Comparison of ENCODE assay signal across 29 cellular contexts in genomic region chr1:30417001-30417700, GRCh38.
DNase-seq lines count a peak whose midpoint lies in the region; ATAC-seq and TF ChIP-seq lines count a peak whose summit lies in the region.
"Had no signal": no experiment of that assay in that cellular context is flagged by ENCODE, and none has a peak within 500 bp of the region (broad histone marks: within the 10 kb centered on the region; RNA-seq: fewer than 3 reads in every experiment).

No MANE protein-coding gene starts in this region.

- H3K9me3 ChIP-seq in right atrium auricular region (no peaks in the 10 kb centered on the region), esophagus muscularis mucosa (no peaks in the 10 kb centered on the region), spleen (no peaks in the 10 kb centered on the region)
- H3K9me3 ChIP-seq: MG63, Peyer's patch, thoracic aorta had no signal

- H3K27ac Mint-ChIP-seq in osteocyte (ENCODE audit: unreplicated experiment) = no peak overlapping the region
- H3K27ac Mint-ChIP-seq: activated CD4-positive, alpha-beta T cell treated with anti-CD3 and anti-CD28 coated beads, Interleukin-2, amount 10 ng/mL, durations not matched to agents 7 days and 5 days; activated naive CD8-positive, alpha-beta T cell treated with anti-CD3 and anti-CD28 coated beads, Interleukin-2, amount 50 U/mL, for 24 hours; dendritic cell treated with granulocyte-macrophage colony-stimulating factor and Interleukin-4, amounts not matched to agents 40 ng/mL and 50 ng/mL, for 4 days had no signal

- H3K36me3 ChIP-seq in right atrium auricular region = no peaks in the 10 kb centered on the region
- no peaks in the 10 kb centered on the region for H3K36me3 ChIP-seq in esophagus muscularis mucosa
- no peaks in the 10 kb centered on the region for H3K36me3 ChIP-seq in spleen
- H3K36me3 ChIP-seq: BLaER1 treated with 17β-estradiol and CSF1 and Interleukin-3, amounts not matched to agents 10 nM and 100 nM; MG63; Peyer's patch; thoracic aorta; WERI-Rb-1 had no signal

- ATAC-seq in left cardiac atrium (no peak), HG02610 (IDR thresholded peaks at IDR 0.05; ENCODE audit: unreplicated experiment) (no peak)
- no peak for ATAC-seq in stimulated activated naive CD8-positive, alpha-beta T cell treated with anti-CD3 and anti-CD28 coated beads, Interleukin-15, Interleukin-2, amounts not matched to agents 100 U/mL and 50 U/mL, for 24 hours
- ATAC-seq: activated naive CD8-positive, alpha-beta T cell treated with anti-CD3 and anti-CD28 coated beads, Interleukin-2, amount 50 U/mL, for 24 hours; sciatic nerve had no signal

- H3K27me3 ChIP-seq in right atrium auricular region (no peaks in the 10 kb centered on the region), esophagus muscularis mucosa (peaks cover 0 to 62% (median 0%) of the 10 kb centered on the region in 4 donors), spleen (replicated peaks in 1 of 7) (peaks cover 0 to 62% (median 4%) of the 10 kb centered on the region in 7 donors)
- H3K27me3 ChIP-seq: MG63, Peyer's patch had no signal

- intact Hi-C loops in left cardiac atrium (cut with DNase I) (loop anchor here in 1 of 2 donors (10.0 kb wide), 1 partner anchor 138 kb away; no protein-coding TSS in a partner anchor), esophagus muscularis mucosa (cut with DNase I) (no loop called here), spleen (cut with DNase I; ENCODE audit: low total_unique reads) (no loop called here)

- TF ChIP-seq EP300 in esophagus muscularis mucosa (IDR thresholded peaks at IDR 0.05) = no peak

- DNase-seq in right atrium auricular region (ENCODE audit: low spot score) (peak; percentile 21), left cardiac atrium (no peak), esophagus muscularis mucosa (ENCODE audit: extremely low spot score) (peak; percentile 77), osteocyte (ENCODE audit: extremely low spot score, unreplicated experiment) (peak; percentile 64), spleen (no peak)
- no peak for DNase-seq in stimulated activated naive CD8-positive, alpha-beta T cell treated with anti-CD3 and anti-CD28 coated beads, Interleukin-15, Interleukin-2, amounts not matched to agents 100 U/mL and 50 U/mL, for 24 hours
- DNase-seq: activated CD4-positive, alpha-beta T cell treated with anti-CD3 and anti-CD28 coated beads, Interleukin-2, amount 10 ng/mL, durations not matched to agents 7 days and 5 days; activated naive CD8-positive, alpha-beta T cell treated with anti-CD3 and anti-CD28 coated beads, Interleukin-2, amount 50 U/mL, for 24 hours; central memory CD4-positive, alpha-beta T cell; DMS79 treated with DMSO at 0.1 percent for 48 hours; GF-D8; hypothalamus; KBM-7; MG63; NCI-H1417; NCI-H2081; NCI-H226; NCI-H748 treated with DMSO at 0.1 percent for 48 hours; SIG-M5; stimulated activated CD4-positive, alpha-beta T cell treated with anti-CD3 and anti-CD28 coated beads, Interleukin-4, amount 100 ng/mL, for 4 hours; stimulated activated naive CD4-positive, alpha-beta T cell; T-helper 9 cell; WERI-Rb-1 had no signal

- H3K9me3 Mint-ChIP-seq in osteocyte (ENCODE audit: unreplicated experiment) = no peaks in the 10 kb centered on the region
- H3K9me3 Mint-ChIP-seq: activated CD4-positive, alpha-beta T cell treated with anti-CD3 and anti-CD28 coated beads, Interleukin-2, amount 10 ng/mL, durations not matched to agents 7 days and 5 days; activated naive CD8-positive, alpha-beta T cell treated with anti-CD3 and anti-CD28 coated beads, Interleukin-2, amount 50 U/mL, for 24 hours; dendritic cell treated with granulocyte-macrophage colony-stimulating factor and Interleukin-4, amounts not matched to agents 40 ng/mL and 50 ng/mL, for 4 days had no signal

- TF ChIP-seq CTCF in right atrium auricular region (IDR thresholded peaks at IDR 0.05) (no peak), esophagus muscularis mucosa (IDR thresholded peaks at IDR 0.05) (no peak), osteocyte (IDR thresholded peaks at IDR 0.05) (no peak), spleen (IDR thresholded peaks at IDR 0.05 in 8 of 11, conservative IDR thresholded peaks at IDR 0.05 in 3 of 11) (no peak)

- no peak overlapping the region for H3K27ac ChIP-seq in right atrium auricular region
- H3K27ac ChIP-seq in esophagus muscularis mucosa (replicated peaks in 1 of 4) = no peak overlapping the region
- no peak overlapping the region for H3K27ac ChIP-seq in spleen
- H3K27ac ChIP-seq: BLaER1 treated with 17β-estradiol and CSF1 and Interleukin-3, amounts not matched to agents 10 nM and 100 nM; Peyer's patch; thoracic aorta; WERI-Rb-1 had no signal

- H3K4me3 ChIP-seq in right atrium auricular region (no peak overlapping the region), esophagus muscularis mucosa (no peak overlapping the region), spleen (no peak overlapping the region)
- H3K4me3 ChIP-seq: BLaER1 treated with 17β-estradiol and CSF1 and Interleukin-3, amounts not matched to agents 10 nM and 100 nM; MG63; Peyer's patch; thoracic aorta had no signal

- no peaks in the 10 kb centered on the region for H3K4me1 Mint-ChIP-seq in osteocyte (ENCODE audit: unreplicated experiment)
- H3K4me1 Mint-ChIP-seq: activated CD4-positive, alpha-beta T cell treated with anti-CD3 and anti-CD28 coated beads, Interleukin-2, amount 10 ng/mL, durations not matched to agents 7 days and 5 days; activated naive CD8-positive, alpha-beta T cell treated with anti-CD3 and anti-CD28 coated beads, Interleukin-2, amount 50 U/mL, for 24 hours had no signal

- H3K4me1 ChIP-seq in right atrium auricular region = no peaks in the 10 kb centered on the region
- no peaks in the 10 kb centered on the region for H3K4me1 ChIP-seq in esophagus muscularis mucosa
- H3K4me1 ChIP-seq in spleen = no peaks in the 10 kb centered on the region
- H3K4me1 ChIP-seq: Peyer's patch had no signal

- 91% methylated on average over 10 of the region's 11 CpGs for WGBS in esophagus muscularis mucosa
- WGBS in spleen, 5 donors = 79 to 88% (median 85%) methylated on average over 10 to 11 of the region's 11 CpGs

- H3K4me3 Mint-ChIP-seq in osteocyte (ENCODE audit: unreplicated experiment) = no peak overlapping the region
- H3K4me3 Mint-ChIP-seq: activated CD4-positive, alpha-beta T cell treated with anti-CD3 and anti-CD28 coated beads, Interleukin-2, amount 10 ng/mL, durations not matched to agents 7 days and 5 days; activated naive CD8-positive, alpha-beta T cell treated with anti-CD3 and anti-CD28 coated beads, Interleukin-2, amount 50 U/mL, for 24 hours; dendritic cell treated with granulocyte-macrophage colony-stimulating factor and Interleukin-4, amounts not matched to agents 40 ng/mL and 50 ng/mL, for 4 days had no signal

- no peaks in the 10 kb centered on the region for H3K27me3 Mint-ChIP-seq in osteocyte (ENCODE audit: unreplicated experiment)
- H3K27me3 Mint-ChIP-seq: activated CD4-positive, alpha-beta T cell treated with anti-CD3 and anti-CD28 coated beads, Interleukin-2, amount 10 ng/mL, durations not matched to agents 7 days and 5 days had no signal

- no peaks in the 10 kb centered on the region for H3K36me3 Mint-ChIP-seq in osteocyte (ENCODE audit: unreplicated experiment)

- TF ChIP-seq POLR2A in esophagus muscularis mucosa (IDR thresholded peaks at IDR 0.05; ENCODE audit: low read depth) (no peak), spleen (IDR thresholded peaks at IDR 0.05) (no peak)

Comparison
In these comparisons a context has a peak if more than half of its experiments do, and no peak if none do; other contexts are left out.
1. DNase-seq: peak in right atrium auricular region (single experiment), esophagus muscularis mucosa (single experiment) and osteocyte (single experiment); none in left cardiac atrium (single experiment), spleen (single experiment) and stimulated activated naive CD8-positive, alpha-beta T cell treated with anti-CD3 and anti-CD28 coated beads, Interleukin-15, Interleukin-2, amounts not matched to agents 100 U/mL and 50 U/mL, for 24 hours (single experiment).